8 cellular contexts compared by ENCODE assay signal in genomic region chr6:116764961-116765841, GRCh38. TPM values are rescaled to one million over a fixed set of nuclear protein-coding genes. Genes with fewer than 3 reads are reported as not detected.
A peak's percentile ranks its signal among the peaks of the same experiment; 100 is the strongest.
DNase-seq lines count a peak whose midpoint lies in the region; ATAC-seq and TF ChIP-seq lines count a peak whose summit lies in the region.

FAM162B (minus strand) TSS chr6:116765719; CDS start chr6:116765576, 143 bp downstream.

- H3K4me3 ChIP-seq in A673 (ENCODE audit: low read depth, low read length, poor library complexity, severe bottlenecking) (peak within 1 kb of the TSS; percentile 49), HAP-1 (peak within 1 kb of the TSS; percentile 21), ascending aorta (peak within 1 kb of the TSS; percentile 56 to 64), iPS DF 6.9 (ENCODE audit: low read length) (peak within 1 kb of the TSS; percentile 62; the same call in 1 of the 2 replicates), gastrocnemius medialis (peak within 1 kb of the TSS; percentile 57 to 65 (median 62))

- POLR2A ChIA-PET in A673 (lab: Charles Lee; ENCODE audit: low non-redundant PET), result no interaction called here

- TF ChIP-seq CTCF in A673 (conservative IDR thresholded peaks at IDR 0.05; ENCODE audit: low read depth, low read length) (no peak), ascending aorta (IDR thresholded peaks at IDR 0.05) (no peak), gastrocnemius medialis (IDR thresholded peaks at IDR 0.05 in 4 of 5, conservative IDR thresholded peaks at IDR 0.05 in 1 of 5) (no peak)

- ATAC-seq in gastrocnemius medialis, result peak; percentile 40 to 55
- ATAC-seq in GM18873 (IDR thresholded peaks at IDR 0.05; ENCODE audit: low FRiP score, unreplicated experiment), result no peak

- peak; percentile 53 for DNase-seq in A673 (ENCODE audit: low spot score)
- DNase-seq in HAP-1 (ENCODE audit: low spot score in 2 of 2), result peak; percentile 13 to 79
- DNase-seq in ascending aorta (ENCODE audit: low spot score in 2 of 2), result no peak
- no peak for DNase-seq in iPS DF 6.9 (ENCODE audit: low read depth, low spot score)
- DNase-seq in gastrocnemius medialis, result peak in 1 of 2 donors; percentile 44
- DNase-seq in GOT3 (lab: John Stamatoyannopoulos, UW), result no peak
- no peak for DNase-seq in mesenteric fat pad (ENCODE audit: low spot score)

- H3K27me3 ChIP-seq in A673 (replicated peaks; ENCODE audit: insufficient read depth, low read depth, low read length, poor library complexity) (no peaks in the 10 kb centered on the region), HAP-1 (ENCODE audit: low read depth) (no peaks in the 10 kb centered on the region; the same call in 1 of the 2 replicates), ascending aorta (peaks cover 2% of the 10 kb centered on the region), iPS DF 6.9 (ENCODE audit: control insufficient read depth, insufficient read depth, low read length) (peaks cover 17% of the 10 kb centered on the region; the same call in 1 of the 2 replicates), gastrocnemius medialis (peaks cover 5 to 33% (median 31%) of the 10 kb centered on the region in 3 donors)

- H3K27ac ChIP-seq in A673 (ENCODE audit: low read depth, low read length, poor library complexity, severe bottlenecking), result no peak within 1 kb of the TSS
- H3K27ac ChIP-seq in ascending aorta, result no peak within 1 kb of the TSS
- H3K27ac ChIP-seq in iPS DF 6.9 (ENCODE audit: low read length), result no peak within 1 kb of the TSS
- H3K27ac ChIP-seq in gastrocnemius medialis, result peak within 1 kb of the TSS; percentile 64 to 76 (median 66)

- in situ Hi-C loops in HAP-1 (cut with MboI; ENCODE audit: low sequenced_read_pairs) (no loop called here), gastrocnemius medialis (cut with MboI; ENCODE audit: low sequenced_read_pairs in 4 of 4) (no loop called here)

- intact Hi-C loops in A673 (cut with micrococcal nuclease; ENCODE audit: unreplicated experiment), result no loop called here
- intact Hi-C loops in ascending aorta (cut with DNase I), result no loop called here
- intact Hi-C loops in gastrocnemius medialis (cut with DNase I; ENCODE audit: low total_unique reads), result no loop called here

- BruUV-seq in A673 (replicated peaks; lab: Mats Ljungman, UMichigan), result no TSS peak

- H3K4me1 ChIP-seq in A673 (ENCODE audit: insufficient read depth, low read length, poor library complexity, severe bottlenecking) (peaks cover 8% of the 10 kb centered on the region), HAP-1 (peaks cover 8% of the 10 kb centered on the region), ascending aorta (peaks cover 0 to 5% of the 10 kb centered on the region in 2 donors), iPS DF 6.9 (ENCODE audit: control insufficient read depth, insufficient read depth, low read length) (no peaks in the 10 kb centered on the region), gastrocnemius medialis (peaks cover 0 to 3% of the 10 kb centered on the region in 2 donors)

- no peaks in the 10 kb centered on the region for H3K36me3 ChIP-seq in A673 (ENCODE audit: insufficient read depth, low read length, poor library complexity, severe bottlenecking)
- no peaks in the 10 kb centered on the region for H3K36me3 ChIP-seq in HAP-1 (replicated peaks)
- no peaks in the 10 kb centered on the region for H3K36me3 ChIP-seq in ascending aorta
- no peaks in the 10 kb centered on the region for H3K36me3 ChIP-seq in iPS DF 6.9 (ENCODE audit: control insufficient read depth, insufficient read depth, low read length)
- H3K36me3 ChIP-seq in gastrocnemius medialis, result no peaks in the 10 kb centered on the region

- CTCF ChIA-PET in A673 (lab: Charles Lee), result interaction anchor here (0.7 kb wide), 1 partner anchor 547 kb away, joined by 7 read pairs; no protein-coding TSS in a partner anchor

- WGBS in iPS DF 6.9 (ENCODE audit: insufficient coverage, insufficient read length), result no CpG with 5 or more reads among the region's 89 CpGs

- no peaks in the 10 kb centered on the region for H3K9me3 ChIP-seq in A673 (ENCODE audit: low read depth, low read length, poor library complexity, severe bottlenecking)
- no peaks in the 10 kb centered on the region for H3K9me3 ChIP-seq in HAP-1
- no peaks in the 10 kb centered on the region for H3K9me3 ChIP-seq in ascending aorta
- no peaks in the 10 kb centered on the region for H3K9me3 ChIP-seq in iPS DF 6.9 (ENCODE audit: control insufficient read depth, insufficient read depth, low read length)
- H3K9me3 ChIP-seq in gastrocnemius medialis, result peaks cover 0 to 4% (median 0%) of the 10 kb centered on the region in 3 donors

- no peak for TF ChIP-seq POLR2A in gastrocnemius medialis (IDR thresholded peaks at IDR 0.05)

RNA-seq across cellular contexts. Expression of gene FAM162B, which starts in this region (rescaled TPM):
- 0.81 and 0.97 TPM in 2 replicates for total RNA-seq in A673 (2021)
- not detected for total RNA-seq in ascending aorta
- total RNA-seq in gastrocnemius medialis, result 1 to 10 TPM; 1.8 to 8.2 (median 3.6) TPM
- total RNA-seq in mesenteric fat pad, result 5.1 TPM

Comparison
In these comparisons a context has a peak if more than half of its experiments do, and no peak if none do; other contexts are left out.
1. Peak in DNase-seq and H3K4me3 ChIP-seq in A673; RNA of the gene not detected or under 1 TPM.
2. DNase-seq: peak in HAP-1 (2 of 2); none in ascending aorta (0 of 2), iPS DF 6.9 (single experiment), GOT3 (single experiment) and mesenteric fat pad (single experiment).
3. H3K27ac ChIP-seq: peak in gastrocnemius medialis (4 of 4); none in A673 (single experiment), ascending aorta (0 of 2) and iPS DF 6.9 (single experiment).
4. Peak in every context shown above with its lines, with median percentiles within 50 percentile points of each other: H3K4me3 ChIP-seq.